ENCODE assay signal across 1 cellular context in genomic region chr22:36052505-36052941, GRCh38.
A peak's percentile ranks its signal among the peaks of the same experiment; 100 is the strongest.
TF ChIP-seq lines count a peak whose summit lies in the region.

No MANE protein-coding gene starts in this region.

TF ChIP-seq in HepG2, 621 proteins besides CTCF, POLR2A, EP300 and RAD21 (continued from another document):
- TF ChIP-seq ARID5B (CRISPR knock-in tag; IDR thresholded peaks at IDR 0.05): no peak
- no peak for TF ChIP-seq ZBTB46 (CRISPR knock-in tag; IDR thresholded peaks at IDR 0.05; ENCODE audit: borderline replicate concordance)
- TF ChIP-seq ZNF33B (CRISPR knock-in tag; IDR thresholded peaks at IDR 0.05): no peak
- no peak for TF ChIP-seq MTF1 (CRISPR knock-in tag; IDR thresholded peaks at IDR 0.05)
- no peak for TF ChIP-seq ZSCAN5A (CRISPR knock-in tag; IDR thresholded peaks at IDR 0.05; ENCODE audit: borderline replicate concordance)
- TF ChIP-seq ZNF546 (CRISPR knock-in tag; conservative IDR thresholded peaks at IDR 0.05): no peak
- no peak for TF ChIP-seq XRCC5 (optimal IDR thresholded peaks at IDR 0.05; ENCODE audit: low read length)
- TF ChIP-seq NFE2L2 (IDR thresholded peaks at IDR 0.05; ENCODE audit: low read length): peak; percentile 79; the same call in 1 of the 2 replicates
- peak; percentile 25 to 56; a peak in 3 of 4 replicates for TF ChIP-seq MAFK (conservative IDR thresholded peaks at IDR 0.05 in 1 of 2, IDR thresholded peaks at IDR 0.05 in 1 of 2; ENCODE audit: low read length in 2 of 2)
- TF ChIP-seq FOSL2 (CRISPR knock-in tag; IDR thresholded peaks at IDR 0.05): peak; percentile 45; the same call in 1 of the 2 replicates
- no peak for TF ChIP-seq KLF12 (CRISPR knock-in tag; IDR thresholded peaks at IDR 0.05; ENCODE audit: borderline replicate concordance)
- TF ChIP-seq ZNF337 (CRISPR knock-in tag; IDR thresholded peaks at IDR 0.05; ENCODE audit: borderline replicate concordance, low read depth): no peak
TF ChIP-seq in HepG2: peak in this region for 5.
